Comparison of ENCODE assay signal across 8 cellular contexts in genomic region chr13:78603240-78603947, GRCh38. TPM values are rescaled to one million over a fixed set of nuclear protein-coding genes. Genes with fewer than 3 reads are reported as not detected.
A peak's percentile ranks its signal among the peaks of the same experiment; 100 is the strongest.
DNase-seq lines count a peak whose midpoint lies in the region; ATAC-seq and TF ChIP-seq lines count a peak whose summit lies in the region.

A gene with protein sequence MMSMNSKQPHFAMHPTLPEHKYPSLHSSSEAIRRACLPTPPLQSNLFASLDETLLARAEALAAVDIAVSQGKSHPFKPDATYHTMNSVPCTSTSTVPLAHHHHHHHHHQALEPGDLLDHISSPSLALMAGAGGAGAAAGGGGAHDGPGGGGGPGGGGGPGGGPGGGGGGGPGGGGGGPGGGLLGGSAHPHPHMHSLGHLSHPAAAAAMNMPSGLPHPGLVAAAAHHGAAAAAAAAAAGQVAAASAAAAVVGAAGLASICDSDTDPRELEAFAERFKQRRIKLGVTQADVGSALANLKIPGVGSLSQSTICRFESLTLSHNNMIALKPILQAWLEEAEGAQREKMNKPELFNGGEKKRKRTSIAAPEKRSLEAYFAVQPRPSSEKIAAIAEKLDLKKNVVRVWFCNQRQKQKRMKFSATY (minus strand): TSS chr13:78603552. CDS start chr13:78603326, 226 bp downstream.

- ATAC-seq in GM21786 (IDR thresholded peaks at IDR 0.05; ENCODE audit: unreplicated experiment), result peak; percentile 71
- ATAC-seq in left lung, result peak; percentile 53

- intact Hi-C loops in ascending aorta (cut with DNase I), result no loop called here
- intact Hi-C loops in left lung (cut with DNase I), result no loop called here

- no peak within 1 kb of the TSS for H3K9ac ChIP-seq in Loucy (ENCODE audit: low read depth, low read length, poor library complexity, severe bottlenecking)

- H3K36me3 ChIP-seq in Loucy (ENCODE audit: insufficient read depth, low read length) (no peaks in the 10 kb centered on the region), ascending aorta (no peaks in the 10 kb centered on the region), left lung (no peaks in the 10 kb centered on the region)

- no peaks in the 10 kb centered on the region for H3K9me3 ChIP-seq in Loucy (ENCODE audit: insufficient read depth, low read depth, low read length)
- no peaks in the 10 kb centered on the region for H3K9me3 ChIP-seq in ascending aorta
- H3K9me3 ChIP-seq in left lung, result no peaks in the 10 kb centered on the region

- peaks cover 23% of the 10 kb centered on the region for H3K4me1 ChIP-seq in Loucy (ENCODE audit: insufficient read depth, low read length, poor library complexity, severe bottlenecking)
- peaks cover 3 to 16% of the 10 kb centered on the region in 2 donors for H3K4me1 ChIP-seq in ascending aorta
- peaks cover 11 to 37% of the 10 kb centered on the region in 2 donors for H3K4me1 ChIP-seq in left lung

- DNase-seq in EH (ENCODE audit: low read depth) (peak; percentile 30), SK-N-DZ (ENCODE audit: low spot score) (peak; percentile 76), ascending aorta (ENCODE audit: low spot score in 2 of 2) (no peak), left lung (peak in 1 of 2 donors; percentile 81), NCI-H1048 (lab: John Stamatoyannopoulos, UW) (no peak)
- DNase-seq in stimulated activated CD8-positive, alpha-beta memory T cell treated with anti-CD3 and anti-CD28 coated beads, Interleukin-12 subunit alpha, Interleukin-12 subunit beta, amount 100 ng/mL, for 4 hours (ENCODE audit: low read depth), result peak; percentile 22

- no peak within 1 kb of the TSS for H2AFZ ChIP-seq in Loucy (ENCODE audit: low read length)

- H3K4me3 ChIP-seq in Loucy (ENCODE audit: low read length, poor library complexity, severe bottlenecking) (no peak within 1 kb of the TSS), ascending aorta (peak within 1 kb of the TSS; percentile 46 to 56), left lung (peak within 1 kb of the TSS in 1 of 2 donors; percentile 36)

- no peak within 1 kb of the TSS for H3K27ac ChIP-seq in ascending aorta
- no peak within 1 kb of the TSS for H3K27ac ChIP-seq in left lung

- H3K27me3 ChIP-seq in Loucy (ENCODE audit: insufficient read depth, low read length, poor library complexity, severe bottlenecking) (no peaks in the 10 kb centered on the region), ascending aorta (peaks cover 72% of the 10 kb centered on the region), left lung (peaks cover 94 to 97% of the 10 kb centered on the region in 2 donors)

- no peaks in the 10 kb centered on the region for H4K20me1 ChIP-seq in Loucy (ENCODE audit: insufficient read depth, low read length, poor library complexity, severe bottlenecking)

- H3K79me2 ChIP-seq in Loucy (ENCODE audit: insufficient read depth, low read length), result no peaks in the 10 kb centered on the region

- H3F3A ChIP-seq in Loucy (ENCODE audit: low read depth), result no peaks in the 10 kb centered on the region

- peak within 1 kb of the TSS; percentile 59 for H3K4me2 ChIP-seq in Loucy (ENCODE audit: low read depth, low read length, poor library complexity, severe bottlenecking)

- no peaks in the 10 kb centered on the region for H3K9me2 ChIP-seq in Loucy (replicated peaks; ENCODE audit: low read depth, low read length)

- TF ChIP-seq CTCF in Loucy (conservative IDR thresholded peaks at IDR 0.05; ENCODE audit: low read length) (no peak), ascending aorta (IDR thresholded peaks at IDR 0.05) (no peak), left lung (IDR thresholded peaks at IDR 0.05) (no peak)

RNA-seq across cellular contexts. Expression of the gene that starts here (rescaled TPM):
- 0.02 and 0.18 TPM in 2 replicates for polyA plus RNA-seq in SK-N-DZ (2014; cell fraction: cytosol; rRNA removed)
- polyA plus RNA-seq in SK-N-DZ (2014; cell fraction: nucleus; rRNA removed), result 0.40 and 0.51 TPM in 2 replicates
- not detected for total RNA-seq in ascending aorta
- not detected for total RNA-seq in left lung

Comparison
In these comparisons a context has a peak if more than half of its experiments do, and no peak if none do; other contexts are left out.
1. Peak in ATAC-seq in left lung; RNA of the gene not detected or under 1 TPM.
2. DNase-seq: peak in EH (single experiment), SK-N-DZ (single experiment) and stimulated activated CD8-positive, alpha-beta memory T cell treated with anti-CD3 and anti-CD28 coated beads, Interleukin-12 subunit alpha, Interleukin-12 subunit beta, amount 100 ng/mL, for 4 hours (single experiment); none in ascending aorta (0 of 2) and NCI-H1048 (single experiment).